In the genomic region with DNA sequence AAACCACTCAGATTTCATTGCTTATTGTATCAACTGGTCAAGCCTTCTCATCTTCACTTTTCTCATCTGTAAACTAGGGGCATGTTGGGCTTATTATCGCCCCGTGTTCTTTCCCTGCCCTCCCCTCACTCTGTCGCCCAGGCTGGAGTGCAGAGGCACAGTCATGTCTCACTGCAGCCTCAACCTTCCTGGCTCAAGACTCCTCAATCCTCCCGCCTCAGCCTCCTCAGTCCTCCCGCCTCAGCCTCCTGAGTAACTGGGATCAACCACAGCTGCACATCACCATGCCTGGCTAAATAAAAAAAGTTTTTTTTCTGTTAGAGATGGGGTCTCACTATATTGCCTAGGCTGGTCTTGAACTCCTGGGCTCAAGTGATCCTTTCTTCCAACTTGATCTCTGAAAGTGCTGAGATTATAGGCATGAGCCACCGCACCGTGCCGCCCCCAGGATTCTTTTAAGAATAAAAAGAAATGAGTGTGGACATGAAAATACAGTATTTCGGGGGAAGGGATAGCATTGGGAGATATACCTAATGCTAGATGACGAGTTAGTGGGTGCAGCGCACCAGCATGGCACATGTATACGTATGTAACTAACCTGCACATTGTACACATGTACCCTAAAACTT, we compare ENCODE assay signal across 1 cellular context.
TF ChIP-seq lines count a peak whose summit lies in the region.

No MANE protein-coding gene starts in this region.

TF ChIP-seq in H1, 55 proteins besides CTCF, POLR2A, EP300 and RAD21:
- TF ChIP-seq KDM4A (IDR thresholded peaks at IDR 0.05; ENCODE audit: low read depth, low read length, severe bottlenecking) (no peak), GABPA (IDR thresholded peaks at IDR 0.05; ENCODE audit: borderline replicate concordance, insufficient read depth, low read length) (no peak), BCL11A (IDR thresholded peaks at IDR 0.05; ENCODE audit: low read depth in 2 of 2, low read length in 2 of 2) (no peak), CHD1 (IDR thresholded peaks at IDR 0.05; ENCODE audit: low read depth, low read length) (no peak), CEBPB (IDR thresholded peaks at IDR 0.05; ENCODE audit: low read depth, low read length) (no peak), YY1 (IDR thresholded peaks at IDR 0.05; ENCODE audit: low read depth, low read length) (no peak), BACH1 (IDR thresholded peaks at IDR 0.05; ENCODE audit: low read length) (no peak), CBX5 (IDR thresholded peaks at IDR 0.05; ENCODE audit: low read depth, low read length) (no peak), ZNF274 (IDR thresholded peaks at IDR 0.05; ENCODE audit: borderline replicate concordance, extremely low read depth, low read length) (no peak), E2F6 (IDR thresholded peaks at IDR 0.05) (no peak), RBBP5 (IDR thresholded peaks at IDR 0.05; ENCODE audit: borderline replicate concordance, low read depth, low read length) (no peak), POU5F1 (IDR thresholded peaks at IDR 0.05; ENCODE audit: low read depth, low read length) (no peak), EZH2 (IDR thresholded peaks at IDR 0.05; ENCODE audit: low read depth, low read length, severe bottlenecking) (no peak), JUND (IDR thresholded peaks at IDR 0.05; ENCODE audit: low read length) (no peak), TAF1 (IDR thresholded peaks at IDR 0.05; ENCODE audit: low read depth, low read length) (no peak), SP2 (IDR thresholded peaks at IDR 0.05; ENCODE audit: low read length) (no peak), CHD2 (IDR thresholded peaks at IDR 0.05; ENCODE audit: low read length) (no peak), ATF3 (IDR thresholded peaks at IDR 0.05; ENCODE audit: insufficient read depth, low read depth, low read length) (no peak), TEAD4 (IDR thresholded peaks at IDR 0.05; ENCODE audit: low read depth, low read length) (no peak)
